ENCODE assay signal across 29 cellular contexts in the genomic region with DNA sequence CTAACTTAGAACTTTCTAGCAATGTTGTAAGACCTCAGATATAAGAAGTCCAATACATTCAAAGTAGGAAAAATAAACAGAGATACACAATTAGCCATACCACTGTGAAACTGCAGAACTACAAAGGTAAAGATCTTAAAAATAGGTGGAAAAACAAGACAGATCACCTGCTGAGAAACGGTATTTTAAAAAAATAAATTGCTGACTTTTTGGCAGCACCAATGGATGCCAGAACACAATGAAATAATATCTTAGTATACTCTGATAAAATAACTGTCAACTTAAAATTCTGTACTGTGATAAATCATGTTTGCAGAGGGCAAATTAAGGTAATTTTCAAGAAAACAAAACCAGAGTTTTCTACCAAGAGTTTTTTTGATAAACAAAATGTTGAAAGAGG.
"Had no signal": no experiment of that assay in that cellular context is flagged by ENCODE, and none has a peak within 500 bp of the region (broad histone marks: within the 10 kb centered on the region; RNA-seq: fewer than 3 reads in every experiment).

No MANE protein-coding gene starts in this region.

- H3K27me3 Mint-ChIP-seq: progenitor cell of endocrine pancreas; stimulated activated naive B cell treated with anti-CD40 and anti-IgM and Interleukin-4, amounts not matched to agents 10 μg/mL and 1 μg/mL and 100 μg/mL, for 72 hours; stimulated activated naive CD8-positive, alpha-beta T cell treated with anti-CD3 and anti-CD28 coated beads, Interleukin-15, Interleukin-2, amounts not matched to agents 100 ng/mL and 50 ng/mL, for 24 hours had no signal

- H3K27me3 ChIP-seq: neutrophil, ovary, right lobe of liver, sigmoid colon, stomach, thyroid gland, tibial nerve, upper lobe of left lung, vagina had no signal

- H3K4me1 Mint-ChIP-seq: natural killer cell; stimulated activated effector memory CD8-positive, alpha-beta T cell treated with anti-CD3 and anti-CD28 coated beads, Interleukin-12 subunit alpha, Interleukin-12 subunit beta, amount 100 ng/mL, for 72 hours; stimulated activated naive B cell treated with anti-CD40 and anti-IgM and Interleukin-4, amounts not matched to agents 10 μg/mL and 1 μg/mL and 100 μg/mL, for 72 hours had no signal

- H3K4me3 ChIP-seq: ovary, psoas muscle, right lobe of liver, sigmoid colon, stomach, thoracic aorta, thyroid gland, tibial nerve, upper lobe of left lung, vagina had no signal

- H3K36me3 Mint-ChIP-seq: natural killer cell; stimulated activated effector memory CD8-positive, alpha-beta T cell treated with anti-CD3 and anti-CD28 coated beads, Interleukin-12 subunit alpha, Interleukin-12 subunit beta, amount 100 ng/mL, for 72 hours; stimulated activated naive B cell treated with anti-CD40 and anti-IgM and Interleukin-4, amounts not matched to agents 10 μg/mL and 1 μg/mL and 100 μg/mL, for 72 hours had no signal

- H3K27ac Mint-ChIP-seq: natural killer cell; nephron; progenitor cell of endocrine pancreas; stimulated activated effector memory CD8-positive, alpha-beta T cell treated with anti-CD3 and anti-CD28 coated beads, Interleukin-12 subunit alpha, Interleukin-12 subunit beta, amount 100 ng/mL, for 72 hours; stimulated activated naive B cell treated with anti-CD40 and anti-IgM and Interleukin-4, amounts not matched to agents 10 μg/mL and 1 μg/mL and 100 μg/mL, for 72 hours; stimulated activated naive CD8-positive, alpha-beta T cell treated with anti-CD3 and anti-CD28 coated beads, Interleukin-15, Interleukin-2, amounts not matched to agents 100 ng/mL and 50 ng/mL, for 24 hours had no signal

- DNase-seq: natural killer cell; nucleus accumbens; ovary; posterior cingulate gyrus; psoas muscle; right cardiac atrium; right lobe of liver; sigmoid colon; small intestine; stimulated activated CD4-positive, alpha-beta T cell treated with anti-CD3 and anti-CD28 coated beads, Interleukin-15, amount 100 ng/mL, for 24 hours; stimulated activated CD4-positive, alpha-beta T cell treated with anti-CD3 and anti-CD28 coated beads, Interleukin-2, amount 100 ng/mL, for 24 hours; stimulated activated CD4-positive, alpha-beta T cell treated with anti-CD3 and anti-CD28 coated beads, Interleukin-2, amount 100 ng/mL, for 48 hours; stimulated activated CD4-positive, alpha-beta T cell treated with anti-CD3 and anti-CD28 coated beads, Interleukin-4, amount 100 ng/mL, for 24 hours; stimulated activated naive B cell treated with anti-CD40 and anti-IgM and Interleukin-4, amounts not matched to agents 10 μg/mL and 1 μg/mL and 100 μg/mL, for 72 hours; stimulated activated naive CD4-positive, alpha-beta T cell treated with Interleukin-2 at 50 U/mL for 16 hours; stomach; thyroid gland; trophoblast cell; upper lobe of left lung had no signal

- H3K4me3 Mint-ChIP-seq: natural killer cell; nephron; neural crest cell; stimulated activated effector memory CD8-positive, alpha-beta T cell treated with anti-CD3 and anti-CD28 coated beads, Interleukin-12 subunit alpha, Interleukin-12 subunit beta, amount 100 ng/mL, for 72 hours; stimulated activated naive B cell treated with anti-CD40 and anti-IgM and Interleukin-4, amounts not matched to agents 10 μg/mL and 1 μg/mL and 100 μg/mL, for 72 hours; stimulated activated naive CD8-positive, alpha-beta T cell treated with anti-CD3 and anti-CD28 coated beads, Interleukin-15, Interleukin-2, amounts not matched to agents 100 ng/mL and 50 ng/mL, for 24 hours had no signal

- H3K9me3 ChIP-seq: neutrophil, ovary, psoas muscle, right lobe of liver, sigmoid colon, stomach, thoracic aorta, thyroid gland, tibial nerve, upper lobe of left lung, vagina had no signal

- H3K4me1 ChIP-seq: parathyroid adenoma, psoas muscle, right lobe of liver, sigmoid colon, stomach, thyroid gland, tibial nerve, upper lobe of left lung, vagina had no signal

- H3K36me3 ChIP-seq: neutrophil, ovary, right lobe of liver, sigmoid colon, stomach, thoracic aorta, thyroid gland, tibial nerve, upper lobe of left lung, vagina had no signal

- ATAC-seq: natural killer cell; psoas muscle; right cardiac atrium; right lobe of liver; stimulated activated effector memory CD8-positive, alpha-beta T cell treated with anti-CD3 and anti-CD28 coated beads, Interleukin-12 subunit alpha, Interleukin-12 subunit beta, amount 100 ng/mL, for 72 hours; stimulated activated naive B cell treated with anti-CD40 and anti-IgM and Interleukin-4, amounts not matched to agents 10 μg/mL and 1 μg/mL and 100 μg/mL, for 72 hours had no signal

- H3K27ac ChIP-seq: neutrophil, ovary, parathyroid adenoma, psoas muscle, right lobe of liver, sigmoid colon, stomach, thoracic aorta, thyroid gland, tibial nerve, upper lobe of left lung, vagina had no signal
